1 cellular context compared by ENCODE assay signal in the genomic region with DNA sequence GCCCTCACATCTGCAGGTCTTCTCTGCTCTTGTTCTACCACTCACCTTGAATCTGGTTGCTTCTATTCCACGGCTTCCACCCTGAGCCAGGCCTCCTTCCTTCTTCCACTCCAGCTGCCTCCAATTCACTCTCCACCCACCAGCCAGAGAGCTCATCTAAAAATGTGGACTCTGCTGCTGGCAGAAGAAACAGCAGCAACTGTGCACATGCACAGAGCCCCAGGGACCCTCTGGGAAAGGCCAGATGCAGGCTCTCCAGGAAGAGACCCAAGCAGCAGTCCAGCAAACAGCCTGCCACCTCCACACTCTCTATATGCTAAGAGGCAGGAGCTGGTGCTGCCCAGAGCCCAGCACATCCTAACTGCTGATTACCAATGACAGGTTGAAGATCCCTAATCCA.
TF ChIP-seq lines count a peak whose summit lies in the region.

No MANE protein-coding gene starts in this region.

TF ChIP-seq in H1, 55 proteins besides CTCF, POLR2A, EP300 and RAD21 (continued from another document):
- TF ChIP-seq, protein P1, sequence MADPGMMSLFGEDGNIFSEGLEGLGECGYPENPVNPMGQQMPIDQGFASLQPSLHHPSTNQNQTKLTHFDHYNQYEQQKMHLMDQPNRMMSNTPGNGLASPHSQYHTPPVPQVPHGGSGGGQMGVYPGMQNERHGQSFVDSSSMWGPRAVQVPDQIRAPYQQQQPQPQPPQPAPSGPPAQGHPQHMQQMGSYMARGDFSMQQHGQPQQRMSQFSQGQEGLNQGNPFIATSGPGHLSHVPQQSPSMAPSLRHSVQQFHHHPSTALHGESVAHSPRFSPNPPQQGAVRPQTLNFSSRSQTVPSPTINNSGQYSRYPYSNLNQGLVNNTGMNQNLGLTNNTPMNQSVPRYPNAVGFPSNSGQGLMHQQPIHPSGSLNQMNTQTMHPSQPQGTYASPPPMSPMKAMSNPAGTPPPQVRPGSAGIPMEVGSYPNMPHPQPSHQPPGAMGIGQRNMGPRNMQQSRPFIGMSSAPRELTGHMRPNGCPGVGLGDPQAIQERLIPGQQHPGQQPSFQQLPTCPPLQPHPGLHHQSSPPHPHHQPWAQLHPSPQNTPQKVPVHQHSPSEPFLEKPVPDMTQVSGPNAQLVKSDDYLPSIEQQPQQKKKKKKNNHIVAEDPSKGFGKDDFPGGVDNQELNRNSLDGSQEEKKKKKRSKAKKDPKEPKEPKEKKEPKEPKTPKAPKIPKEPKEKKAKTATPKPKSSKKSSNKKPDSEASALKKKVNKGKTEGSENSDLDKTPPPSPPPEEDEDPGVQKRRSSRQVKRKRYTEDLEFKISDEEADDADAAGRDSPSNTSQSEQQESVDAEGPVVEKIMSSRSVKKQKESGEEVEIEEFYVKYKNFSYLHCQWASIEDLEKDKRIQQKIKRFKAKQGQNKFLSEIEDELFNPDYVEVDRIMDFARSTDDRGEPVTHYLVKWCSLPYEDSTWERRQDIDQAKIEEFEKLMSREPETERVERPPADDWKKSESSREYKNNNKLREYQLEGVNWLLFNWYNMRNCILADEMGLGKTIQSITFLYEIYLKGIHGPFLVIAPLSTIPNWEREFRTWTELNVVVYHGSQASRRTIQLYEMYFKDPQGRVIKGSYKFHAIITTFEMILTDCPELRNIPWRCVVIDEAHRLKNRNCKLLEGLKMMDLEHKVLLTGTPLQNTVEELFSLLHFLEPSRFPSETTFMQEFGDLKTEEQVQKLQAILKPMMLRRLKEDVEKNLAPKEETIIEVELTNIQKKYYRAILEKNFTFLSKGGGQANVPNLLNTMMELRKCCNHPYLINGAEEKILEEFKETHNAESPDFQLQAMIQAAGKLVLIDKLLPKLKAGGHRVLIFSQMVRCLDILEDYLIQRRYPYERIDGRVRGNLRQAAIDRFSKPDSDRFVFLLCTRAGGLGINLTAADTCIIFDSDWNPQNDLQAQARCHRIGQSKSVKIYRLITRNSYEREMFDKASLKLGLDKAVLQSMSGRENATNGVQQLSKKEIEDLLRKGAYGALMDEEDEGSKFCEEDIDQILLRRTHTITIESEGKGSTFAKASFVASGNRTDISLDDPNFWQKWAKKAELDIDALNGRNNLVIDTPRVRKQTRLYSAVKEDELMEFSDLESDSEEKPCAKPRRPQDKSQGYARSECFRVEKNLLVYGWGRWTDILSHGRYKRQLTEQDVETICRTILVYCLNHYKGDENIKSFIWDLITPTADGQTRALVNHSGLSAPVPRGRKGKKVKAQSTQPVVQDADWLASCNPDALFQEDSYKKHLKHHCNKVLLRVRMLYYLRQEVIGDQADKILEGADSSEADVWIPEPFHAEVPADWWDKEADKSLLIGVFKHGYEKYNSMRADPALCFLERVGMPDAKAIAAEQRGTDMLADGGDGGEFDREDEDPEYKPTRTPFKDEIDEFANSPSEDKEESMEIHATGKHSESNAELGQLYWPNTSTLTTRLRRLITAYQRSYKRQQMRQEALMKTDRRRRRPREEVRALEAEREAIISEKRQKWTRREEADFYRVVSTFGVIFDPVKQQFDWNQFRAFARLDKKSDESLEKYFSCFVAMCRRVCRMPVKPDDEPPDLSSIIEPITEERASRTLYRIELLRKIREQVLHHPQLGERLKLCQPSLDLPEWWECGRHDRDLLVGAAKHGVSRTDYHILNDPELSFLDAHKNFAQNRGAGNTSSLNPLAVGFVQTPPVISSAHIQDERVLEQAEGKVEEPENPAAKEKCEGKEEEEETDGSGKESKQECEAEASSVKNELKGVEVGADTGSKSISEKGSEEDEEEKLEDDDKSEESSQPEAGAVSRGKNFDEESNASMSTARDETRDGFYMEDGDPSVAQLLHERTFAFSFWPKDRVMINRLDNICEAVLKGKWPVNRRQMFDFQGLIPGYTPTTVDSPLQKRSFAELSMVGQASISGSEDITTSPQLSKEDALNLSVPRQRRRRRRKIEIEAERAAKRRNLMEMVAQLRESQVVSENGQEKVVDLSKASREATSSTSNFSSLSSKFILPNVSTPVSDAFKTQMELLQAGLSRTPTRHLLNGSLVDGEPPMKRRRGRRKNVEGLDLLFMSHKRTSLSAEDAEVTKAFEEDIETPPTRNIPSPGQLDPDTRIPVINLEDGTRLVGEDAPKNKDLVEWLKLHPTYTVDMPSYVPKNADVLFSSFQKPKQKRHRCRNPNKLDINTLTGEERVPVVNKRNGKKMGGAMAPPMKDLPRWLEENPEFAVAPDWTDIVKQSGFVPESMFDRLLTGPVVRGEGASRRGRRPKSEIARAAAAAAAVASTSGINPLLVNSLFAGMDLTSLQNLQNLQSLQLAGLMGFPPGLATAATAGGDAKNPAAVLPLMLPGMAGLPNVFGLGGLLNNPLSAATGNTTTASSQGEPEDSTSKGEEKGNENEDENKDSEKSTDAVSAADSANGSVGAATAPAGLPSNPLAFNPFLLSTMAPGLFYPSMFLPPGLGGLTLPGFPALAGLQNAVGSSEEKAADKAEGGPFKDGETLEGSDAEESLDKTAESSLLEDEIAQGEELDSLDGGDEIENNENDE (IDR thresholded peaks at IDR 0.05; ENCODE audit: insufficient replicate concordance, low read length): no peak
- no peak for TF ChIP-seq SUZ12 (IDR thresholded peaks at IDR 0.05; ENCODE audit: low read length)
- no peak for TF ChIP-seq CHD1 (IDR thresholded peaks at IDR 0.05; ENCODE audit: low read depth, low read length)
- TF ChIP-seq RFX5 (IDR thresholded peaks at IDR 0.05; ENCODE audit: borderline replicate concordance, low read depth, low read length): no peak
- no peak for TF ChIP-seq SP2 (IDR thresholded peaks at IDR 0.05; ENCODE audit: low read length)
- TF ChIP-seq SIX5 (IDR thresholded peaks at IDR 0.05; ENCODE audit: low read depth, low read length): no peak
- TF ChIP-seq, protein P2, sequence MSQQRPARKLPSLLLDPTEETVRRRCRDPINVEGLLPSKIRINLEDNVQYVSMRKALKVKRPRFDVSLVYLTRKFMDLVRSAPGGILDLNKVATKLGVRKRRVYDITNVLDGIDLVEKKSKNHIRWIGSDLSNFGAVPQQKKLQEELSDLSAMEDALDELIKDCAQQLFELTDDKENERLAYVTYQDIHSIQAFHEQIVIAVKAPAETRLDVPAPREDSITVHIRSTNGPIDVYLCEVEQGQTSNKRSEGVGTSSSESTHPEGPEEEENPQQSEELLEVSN (IDR thresholded peaks at IDR 0.05): no peak
- TF ChIP-seq HDAC6 (IDR thresholded peaks at IDR 0.05; ENCODE audit: low read depth, low read length): no peak
- no peak for TF ChIP-seq CBX5 (IDR thresholded peaks at IDR 0.05; ENCODE audit: low read depth, low read length)
- TF ChIP-seq KDM1A (IDR thresholded peaks at IDR 0.05; ENCODE audit: borderline replicate concordance, low read length): no peak
- TF ChIP-seq RXRA (IDR thresholded peaks at IDR 0.05; ENCODE audit: insufficient read depth, low read depth, low read length): no peak
- no peak for TF ChIP-seq TAF1 (IDR thresholded peaks at IDR 0.05; ENCODE audit: low read depth, low read length)
- no peak for TF ChIP-seq GABPA (IDR thresholded peaks at IDR 0.05; ENCODE audit: borderline replicate concordance, insufficient read depth, low read length)
